Comparison of ENCODE assay signal across 14 cellular contexts in the genomic region with DNA sequence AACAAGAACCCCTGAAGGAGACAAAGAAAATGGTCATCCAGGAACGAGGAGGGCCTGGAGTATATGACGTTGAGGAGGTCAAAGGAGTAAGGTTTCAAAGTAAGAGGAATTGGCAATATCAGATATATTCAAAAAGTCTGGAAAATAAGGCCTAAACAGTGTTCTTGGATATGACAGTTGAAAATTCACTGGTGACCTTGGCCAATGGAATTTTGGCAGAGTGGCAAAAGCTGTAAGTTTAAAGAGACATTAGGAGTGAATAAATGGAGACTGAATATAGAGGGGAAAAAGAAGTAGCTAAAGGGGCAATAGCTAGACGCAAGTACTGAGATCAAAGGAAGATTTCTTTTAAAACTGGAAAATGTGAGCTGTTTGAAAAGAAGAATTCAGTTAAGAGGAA.
"Had no signal": no experiment of that assay in that cellular context is flagged by ENCODE, and none has a peak within 500 bp of the region (broad histone marks: within the 10 kb centered on the region; RNA-seq: fewer than 3 reads in every experiment).

No MANE protein-coding gene starts in this region.

- H3K27ac Mint-ChIP-seq: activated naive CD8-positive, alpha-beta T cell; progenitor cell of endocrine pancreas; stimulated activated naive CD8-positive, alpha-beta T cell treated with anti-CD3 and anti-CD28 coated beads, Interleukin-15, Interleukin-2, amounts not matched to agents 100 ng/mL and 50 ng/mL, for 24 hours had no signal

- H3K36me3 ChIP-seq: heart right ventricle, left lung, right atrium auricular region, suprapubic skin, upper lobe of left lung, WERI-Rb-1 had no signal

- H3K4me3 ChIP-seq: heart right ventricle, left lung, right atrium auricular region, suprapubic skin, upper lobe of left lung had no signal

- H3K9me3 Mint-ChIP-seq: central memory CD8-positive, alpha-beta T cell; neural crest cell; stimulated activated naive CD8-positive, alpha-beta T cell treated with anti-CD3 and anti-CD28 coated beads, Interleukin-15, Interleukin-2, amounts not matched to agents 100 ng/mL and 50 ng/mL, for 24 hours had no signal

- H3K27me3 Mint-ChIP-seq: activated naive CD8-positive, alpha-beta T cell; central memory CD8-positive, alpha-beta T cell had no signal

- H3K27ac ChIP-seq: heart right ventricle, left lung, suprapubic skin, upper lobe of left lung, WERI-Rb-1 had no signal

- H3K9me3 ChIP-seq: heart right ventricle, left lung, right atrium auricular region, suprapubic skin, upper lobe of left lung had no signal

- ATAC-seq: heart right ventricle, left lung had no signal

- H3K4me3 Mint-ChIP-seq: activated naive CD8-positive, alpha-beta T cell; central memory CD8-positive, alpha-beta T cell; neural crest cell; stimulated activated naive CD8-positive, alpha-beta T cell treated with anti-CD3 and anti-CD28 coated beads, Interleukin-15, Interleukin-2, amounts not matched to agents 100 ng/mL and 50 ng/mL, for 24 hours had no signal

- H3K27me3 ChIP-seq: heart right ventricle, left lung, right atrium auricular region, suprapubic skin, upper lobe of left lung had no signal

- H3K36me3 Mint-ChIP-seq: activated naive CD8-positive, alpha-beta T cell had no signal

- DNase-seq: activated CD4-positive, alpha-beta T cell treated with anti-CD3 and anti-CD28 coated beads for 1 hour; activated gamma-delta T cell; cortex of kidney; heart right ventricle; left lung; upper lobe of left lung; WERI-Rb-1 had no signal
